Comparison of ENCODE assay signal across 24 cellular contexts in the genomic region with DNA sequence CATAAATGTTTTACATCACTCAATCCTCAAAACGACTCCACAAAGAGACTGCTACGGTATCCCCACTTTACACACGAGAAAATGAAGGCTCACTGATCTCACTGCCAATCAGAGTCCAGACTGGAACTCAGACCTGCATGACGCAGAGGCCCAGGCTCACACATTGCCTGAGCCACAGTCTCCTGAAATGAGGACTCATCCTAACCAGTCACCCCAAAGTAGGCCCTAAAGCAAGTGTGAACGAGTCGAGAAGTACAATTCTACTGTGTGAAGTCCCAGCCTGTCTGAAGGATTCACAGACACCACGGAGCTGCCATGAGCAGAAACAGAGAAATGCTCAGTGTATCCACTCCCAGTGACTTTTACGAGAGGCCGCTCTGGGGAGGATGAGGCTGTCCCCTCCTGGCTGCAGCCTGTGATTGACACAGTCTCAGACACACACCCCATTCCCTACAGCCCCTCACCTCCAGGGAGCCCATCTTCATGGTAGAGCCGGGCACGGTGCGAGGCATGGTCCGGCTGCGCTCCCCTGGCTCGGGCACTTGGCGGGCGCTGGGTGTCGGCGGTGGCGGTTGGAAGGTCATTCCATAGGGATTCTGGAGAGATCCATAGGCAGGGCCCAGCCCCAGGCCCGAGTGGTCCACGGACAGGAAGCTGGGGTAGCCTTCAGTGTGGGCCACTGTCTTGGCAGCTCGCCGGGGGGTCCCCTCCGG. TPM values are rescaled to one million over a fixed set of nuclear protein-coding genes. Genes with fewer than 3 reads are reported as not detected.
"Had no signal": no experiment of that assay in that cellular context is flagged by ENCODE, and none has a peak within 500 bp of the region (broad histone marks: within the 10 kb centered on the region; RNA-seq: fewer than 3 reads in every experiment).

No MANE protein-coding gene starts in this region.

- H3K9me3 ChIP-seq: MG63 had no signal

- H3K36me3 ChIP-seq: MG63 had no signal

- ATAC-seq: activated CD8-positive, alpha-beta T cell treated with anti-CD3 and anti-CD28 coated beads, Interleukin-2, amount 10 ng/mL, durations not matched to agents 7 days and 5 days; T-helper 17 cell; WTC11 had no signal

- H3K27me3 ChIP-seq: MG63 had no signal

- DNase-seq: activated CD4-positive, alpha-beta T cell treated with anti-CD3 and anti-CD28 coated beads for 48 hours; activated CD4-positive, alpha-beta T cell treated with anti-CD3 and anti-CD28 coated beads, Interleukin-2, amount 50 U/mL, for 4 hours; activated CD4-positive, CD25-positive, alpha-beta regulatory T cell treated with anti-CD3 and anti-CD28 coated beads, Interleukin-2, amount 50 U/mL, for 72 hours; activated CD8-positive, alpha-beta memory T cell treated with anti-CD3 and anti-CD28 coated beads, Interleukin-2, amount 50 U/mL, for 48 hours; activated CD8-positive, alpha-beta T cell treated with anti-CD3 and anti-CD28 coated beads, Interleukin-2, amount 10 ng/mL, durations not matched to agents 7 days and 5 days; activated naive CD4-positive, alpha-beta T cell treated with anti-CD3 and anti-CD28 coated beads, Interleukin-2, amount 50 U/mL, for 16 hours; activated T-cell treated with anti-CD3 and anti-CD28 coated beads, Interleukin-2, amount 50 U/mL, for 1 hour; amniotic stem cell; cerebellar nuclear complex; MG63; MV-4-11; NCI-H1092 treated with DMSO at 0.1 percent for 48 hours; NCI-H1436; NCI-H1694 treated with DMSO at 0.1 percent for 48 hours; NCI-H2081 treated with DMSO at 0.1 percent for 48 hours; NCI-H446 treated with DMSO at 0.1 percent for 48 hours; NCI-H526; NCI-H774; SIG-M5; T-helper 17 cell; T-helper 9 cell had no signal

- H3K4me3 ChIP-seq: MG63 had no signal

- FAIRE-seq: astrocyte had no signal

RNA-seq across cellular contexts. Expression of a gene that starts 26.7 kb away (rescaled TPM):
- total RNA-seq: activated CD8-positive, alpha-beta T cell treated with anti-CD3 and anti-CD28 coated beads, Interleukin-2, amount 10 ng/mL, durations not matched to agents 7 days and 5 days; OCI-LY7; T-helper 17 cell had no signal
